In genomic region chr7:77352688-77353406, GRCh38 we compare ENCODE assay signal across 1 cellular context.
TF ChIP-seq lines count a peak whose summit lies in the region.

No MANE protein-coding gene starts in this region.

TF ChIP-seq in SK-N-SH, 30 proteins besides CTCF, POLR2A, EP300 and RAD21 (continued from another document):
- no peak for TF ChIP-seq USF1 (IDR thresholded peaks at IDR 0.05; ENCODE audit: borderline replicate concordance, low read depth)
- TF ChIP-seq JUND (IDR thresholded peaks at IDR 0.05), result no peak
- no peak for TF ChIP-seq MXI1 (IDR thresholded peaks at IDR 0.05; ENCODE audit: low read depth, low read length)
- TF ChIP-seq FOSL2 (IDR thresholded peaks at IDR 0.05; ENCODE audit: borderline replicate concordance, low read depth), result no peak
- TF ChIP-seq TAF1 (IDR thresholded peaks at IDR 0.05; ENCODE audit: borderline replicate concordance, low read depth, low read length), result no peak
- TF ChIP-seq RFX5 (IDR thresholded peaks at IDR 0.05; ENCODE audit: low read length), result no peak
- TF ChIP-seq MEF2A (IDR thresholded peaks at IDR 0.05; ENCODE audit: borderline replicate concordance, low read depth), result no peak
